In genomic region chr17:64472564-64472963, GRCh38 we compare ENCODE assay signal across 25 cellular contexts. TPM values are rescaled to one million over a fixed set of nuclear protein-coding genes. Genes with fewer than 3 reads are reported as not detected.
DNase-seq lines count a peak whose midpoint lies in the region; ATAC-seq, FAIRE-seq and TF ChIP-seq lines count a peak whose summit lies in the region.
"Had no signal": no experiment of that assay in that cellular context is flagged by ENCODE, and none has a peak within 500 bp of the region (broad histone marks: within the 10 kb centered on the region; RNA-seq: fewer than 3 reads in every experiment).

No MANE protein-coding gene starts in this region.

- H3K36me3 ChIP-seq in K562 (ENCODE audit: control insufficient read depth, insufficient read depth, low read length) (peaks cover 8% of the 10 kb centered on the region), osteoblast (ENCODE audit: insufficient read depth, low read length) (peaks cover 5% of the 10 kb centered on the region)
- H3K36me3 ChIP-seq: HAP-1 had no signal

- peak; percentile 50; the same call in 1 of the 3 replicates for ATAC-seq in K562
- ATAC-seq: GM23338 had no signal

- no peaks in the 10 kb centered on the region for H4K20me1 ChIP-seq in K562 (replicated peaks; ENCODE audit: control insufficient read depth, insufficient read depth, low read length)
- no peaks in the 10 kb centered on the region for H4K20me1 ChIP-seq in osteoblast (ENCODE audit: insufficient read depth, low read length)
- H4K20me1 ChIP-seq: BLaER1 had no signal

- intact Hi-C loops in K562 (cut with micrococcal nuclease), result no loop called here

- POLR2A ChIA-PET in K562 (lab: Yijun Ruan, JAX), result no interaction called here

- H3K9me3 ChIP-seq in K562 (replicated peaks; ENCODE audit: control insufficient read depth, insufficient read depth, low read depth, low read length) (no peaks in the 10 kb centered on the region), osteoblast (ENCODE audit: low read depth, low read length) (no peaks in the 10 kb centered on the region)
- H3K9me3 ChIP-seq: BLaER1, HAP-1 had no signal

- H2AFZ ChIP-seq in K562 (ENCODE audit: low read depth, low read length), result no peak overlapping the region
- H2AFZ ChIP-seq in osteoblast (ENCODE audit: low read length), result no peak overlapping the region
- H2AFZ ChIP-seq: GM23338 had no signal

- peak in 1 of 3 experiments; percentile 3; a peak in 1 of 6 replicates for TF ChIP-seq CTCF in K562 (IDR thresholded peaks at IDR 0.05 in 2 of 3, conservative IDR thresholded peaks at IDR 0.05 in 1 of 3; ENCODE audit: insufficient read depth in 2 of 3, low read depth in 1 of 3, low read length in 3 of 3)
- no peak for TF ChIP-seq CTCF in osteoblast (IDR thresholded peaks at IDR 0.05; ENCODE audit: extremely low read depth, low read depth, low read length)

- no peaks in the 10 kb centered on the region for H3K4me1 ChIP-seq in K562 (replicated peaks in 1 of 2; ENCODE audit: control insufficient read depth in 2 of 2, insufficient read depth in 2 of 2, low read length in 2 of 2)
- no peaks in the 10 kb centered on the region for H3K4me1 ChIP-seq in osteoblast (ENCODE audit: insufficient read depth, low read length)
- H3K4me1 ChIP-seq: BLaER1, HAP-1 had no signal

- H3K27ac ChIP-seq in K562 (ENCODE audit: extremely low read depth, low read depth, low read length) (no peak overlapping the region), osteoblast (ENCODE audit: low read depth, low read length) (no peak overlapping the region)
- H3K27ac ChIP-seq: BLaER1, KMS-11, SK-N-MC had no signal

- no peak for TF ChIP-seq EP300 in K562 (IDR thresholded peaks at IDR 0.05; ENCODE audit: low read length)

- WGBS in K562 (ENCODE audit: insufficient coverage, low coverage, missing lambda C conversion rate), result 57% methylated on average over 2 of the region's 2 CpGs

- H3K4me3 ChIP-seq in K562, result no peak overlapping the region
- H3K4me3 ChIP-seq in osteoblast (ENCODE audit: insufficient read depth, low read length), result no peak overlapping the region
- H3K4me3 ChIP-seq: BLaER1, GM23338, HAP-1, SK-N-MC had no signal

- CTCF ChIA-PET in K562 (lab: Yijun Ruan, JAX; ENCODE audit: low intra/inter-chr PET ratio), result no interaction called here

- no peaks in the 10 kb centered on the region for H3K79me2 ChIP-seq in K562 (ENCODE audit: control insufficient read depth, insufficient read depth, low read length)
- no peaks in the 10 kb centered on the region for H3K79me2 ChIP-seq in osteoblast (ENCODE audit: insufficient read depth, low read length)

- TF ChIP-seq RAD21 in K562 (CRISPR knock-in tag; conservative IDR thresholded peaks at IDR 0.05 in 1 of 2, IDR thresholded peaks at IDR 0.05 in 1 of 2), result 0 out of 4 replicates have a peak, but pooled peaks of 1 of the 2 experiments have one; percentile 23

- no peaks in the 10 kb centered on the region for H3K27me3 ChIP-seq in K562 (ENCODE audit: control insufficient read depth in 2 of 2, insufficient read depth in 2 of 2, low read length in 2 of 2)
- no peaks in the 10 kb centered on the region for H3K27me3 ChIP-seq in osteoblast (ENCODE audit: insufficient read depth, low read length)
- H3K27me3 ChIP-seq: BLaER1 had no signal

- H3K9ac ChIP-seq in K562 (ENCODE audit: insufficient read depth in 1 of 2, low read depth in 2 of 2, low read length in 2 of 2), result no peak overlapping the region
- H3K9ac ChIP-seq: BLaER1, KMS-11 had no signal

- no peak for TF ChIP-seq POLR2A in K562 (conservative IDR thresholded peaks at IDR 0.05)

- DNase-seq in SIG-M5 treated with dmso at 0.1 percent for 504 hours (lab: John Stamatoyannopoulos, UW; ENCODE audit: unreplicated experiment) (peak; percentile 14), SIG-M5 (lab: John Stamatoyannopoulos, UW) (no peak), HT-29 (ENCODE audit: low spot score) (peak; percentile 11), K562 (ENCODE audit: extremely low read depth in 1 of 4, low spot score in 3 of 4) (no peak), osteoblast (ENCODE audit: insufficient read length, low spot score, missing footprints) (peak; percentile 38), GOT3 (lab: John Stamatoyannopoulos, UW) (no peak)
- DNase-seq in stimulated activated CD4-positive, alpha-beta T cell treated with anti-CD3 and anti-CD28 coated beads, Interleukin-15, amount 100 ng/mL, for 24 hours, result no peak
- DNase-seq: CD4-positive, CD25-positive, alpha-beta regulatory T cell; DMS153; IMR-90; MM.1S; NCI-H1092; NCI-H1436; NCI-H187; NCI-H2081 treated with DMSO at 0.1 percent for 48 hours; NCI-H2171; NCI-H226; NCI-H510A; RPMI8226; SHP77 had no signal

- BruUV-seq in K562 (replicated peaks; lab: Mats Ljungman, UMichigan), result no TSS peak

- no peak for FAIRE-seq in K562 (lab: Jason Lieb, UNC)

- in situ Hi-C loops in K562 (cut with MboI), result no loop called here

- H3K4me2 ChIP-seq in K562 (ENCODE audit: insufficient read depth, low read length), result no peak overlapping the region
- no peak overlapping the region for H3K4me2 ChIP-seq in osteoblast (ENCODE audit: insufficient read depth, low read length)
- H3K4me2 ChIP-seq: BLaER1, GM23338, KMS-11 had no signal

- no peaks in the 10 kb centered on the region for H3K9me1 ChIP-seq in K562 (ENCODE audit: control insufficient read depth, insufficient read depth, low read length)

RNA-seq across cellular contexts. Expression of gene MILR1, which starts 23.6 kb away (rescaled TPM):
- total RNA-seq in HT-29 (2014; rRNA removed; shearing (Covaris generic)), result 0.71 and 2.5 TPM in 2 replicates
- total RNA-seq in K562 (2011; cell fraction: chromatin; rRNA removed; ENCODE audit: low replicate concordance), result 10.8 and 12.0 TPM in 2 replicates
- total RNA-seq in K562 (2011; cell fraction: nucleolus; rRNA removed), result 5.0 and 6.2 TPM in 2 replicates
- 5.9 and 8.5 TPM in 2 replicates for total RNA-seq in K562 (2011; cell fraction: nucleoplasm; rRNA removed)
- 3.8 and 4.3 TPM in 2 replicates for total RNA-seq in K562 (2014; rRNA removed)
- 7.5 and 8.7 TPM in 2 replicates for total RNA-seq in K562 (2014; rRNA removed; fragmentation: Illumina TruSeq; extraction: Trizol)
- total RNA-seq in K562 (2015; rRNA removed; fragmentation: Illumina TruSeq; extraction: Trizol), result 14.1 and 16.2 TPM in 2 replicates
- 4.1 and 4.7 TPM in 2 replicates for total RNA-seq in K562 (2021)
- polyA plus RNA-seq in K562 (2011; rRNA removed), result 5.6 and 9.7 TPM in 2 replicates
- 4.1 and 8.7 TPM in 2 replicates for polyA plus RNA-seq in K562 (2011; cell fraction: cytosol; rRNA removed)
- 10.0 and 12.4 TPM in 2 replicates for polyA plus RNA-seq in K562 (2011; cell fraction: nucleus; rRNA removed)
- polyA plus RNA-seq in K562 (2012), result 9.0 and 64.8 TPM in 2 replicates
- polyA plus RNA-seq in K562 (2014; fragmentation: Illumina TruSeq; extraction: Trizol), result 13.3 and 14.7 TPM in 2 replicates
- polyA plus RNA-seq in K562 (2014; fragmentation: Nextera tagmentation; extraction: Ambion mirVana), result 1 to 10 TPM; 4.6 to 7.1 TPM
- polyA plus RNA-seq in K562 (2014; rRNA removed), result 7.1 and 7.8 TPM in 2 replicates
- polyA minus RNA-seq in K562 (2011; rRNA and poly(A)+ RNA removed), result 3.8 and 5.5 TPM in 2 replicates
- polyA minus RNA-seq in K562 (2011; cell fraction: cytosol; rRNA and poly(A)+ RNA removed), result 1.8 TPM in 1 of 2 replicates, not detected in the other
- polyA minus RNA-seq in K562 (2011; cell fraction: nucleus; rRNA and poly(A)+ RNA removed), result 2.2 and 5.1 TPM in 2 replicates
- 12.3 and 27.7 TPM in 2 replicates for total RNA-seq in osteoblast
- total RNA-seq: GM23338 had no signal
- polyA plus RNA-seq: CD4-positive, CD25-positive, alpha-beta regulatory T cell had no signal

RNA-seq across cellular contexts. Expression of gene POLG2, which starts 24.3 kb away (rescaled TPM):
- total RNA-seq in HT-29 (2014; rRNA removed; shearing (Covaris generic)), result 5.1 and 6.5 TPM in 2 replicates
- total RNA-seq in K562 (2011; cell fraction: chromatin; rRNA removed; ENCODE audit: low replicate concordance), result 92.4 and 167 TPM in 2 replicates
- 66.1 and 68.5 TPM in 2 replicates for total RNA-seq in K562 (2011; cell fraction: nucleolus; rRNA removed)
- 74.9 and 93.0 TPM in 2 replicates for total RNA-seq in K562 (2011; cell fraction: nucleoplasm; rRNA removed)
- total RNA-seq in K562 (2014; rRNA removed) (26.6 and 28.8 TPM in 2 replicates), K562 (2014; rRNA removed; fragmentation: Illumina TruSeq; extraction: Trizol) (34.9 and 37.9 TPM in 2 replicates), K562 (2015; rRNA removed; fragmentation: Illumina TruSeq; extraction: Trizol) (36.4 and 37.0 TPM in 2 replicates), K562 (2021) (39.5 and 44.2 TPM in 2 replicates), osteoblast (7.2 and 7.7 TPM in 2 replicates)
- polyA plus RNA-seq in K562 (2011; rRNA removed) (42.8 and 44.8 TPM in 2 replicates), K562 (2014; fragmentation: Illumina TruSeq; extraction: Trizol) (31.0 and 37.4 TPM in 2 replicates), K562 (2014; fragmentation: Nextera tagmentation; extraction: Ambion mirVana) (10 to 100 TPM; 13.4 to 14.6 TPM), K562 (2014; rRNA removed) (41.1 and 43.0 TPM in 2 replicates)
- 7.8 and 17.8 TPM in 2 replicates for polyA plus RNA-seq in K562 (2011; cell fraction: cytosol; rRNA removed)
- polyA plus RNA-seq in K562 (2011; cell fraction: nucleus; rRNA removed), result 74.3 and 76.8 TPM in 2 replicates
- polyA plus RNA-seq in K562 (2012), result 32.5 and 35.4 TPM in 2 replicates
- 34.0 and 36.5 TPM in 2 replicates for polyA minus RNA-seq in K562 (2011; rRNA and poly(A)+ RNA removed)
- polyA minus RNA-seq in K562 (2011; cell fraction: cytosol; rRNA and poly(A)+ RNA removed), result 12.9 and 15.7 TPM in 2 replicates
- polyA minus RNA-seq in K562 (2011; cell fraction: nucleus; rRNA and poly(A)+ RNA removed), result 56.1 and 86.0 TPM in 2 replicates

RNA-seq across cellular contexts. Expression of gene DDX5, which starts 33.5 kb away (rescaled TPM):
- total RNA-seq in HT-29 (2014; rRNA removed; shearing (Covaris generic)), result 206 and 222 TPM in 2 replicates
- 1,248 and 2,950 TPM in 2 replicates for total RNA-seq in K562 (2011; cell fraction: chromatin; rRNA removed; ENCODE audit: low replicate concordance)
- 714 and 743 TPM in 2 replicates for total RNA-seq in K562 (2011; cell fraction: nucleolus; rRNA removed)
- 971 and 1,084 TPM in 2 replicates for total RNA-seq in K562 (2011; cell fraction: nucleoplasm; rRNA removed)
- 239 and 306 TPM in 2 replicates for total RNA-seq in K562 (2014; rRNA removed)
- 411 and 440 TPM in 2 replicates for total RNA-seq in K562 (2014; rRNA removed; fragmentation: Illumina TruSeq; extraction: Trizol)
- 386 and 426 TPM in 2 replicates for total RNA-seq in K562 (2015; rRNA removed; fragmentation: Illumina TruSeq; extraction: Trizol)
- total RNA-seq in K562 (2021), result 616 and 622 TPM in 2 replicates
- polyA plus RNA-seq in K562 (2011; rRNA removed), result 721 and 729 TPM in 2 replicates
- 392 and 499 TPM in 2 replicates for polyA plus RNA-seq in K562 (2011; cell fraction: cytosol; rRNA removed)
- 2,138 and 2,865 TPM in 2 replicates for polyA plus RNA-seq in K562 (2011; cell fraction: nucleus; rRNA removed)
- 332 and 354 TPM in 2 replicates for polyA plus RNA-seq in K562 (2012)
- 579 and 604 TPM in 2 replicates for polyA plus RNA-seq in K562 (2014; fragmentation: Illumina TruSeq; extraction: Trizol)
- 1,000 to 10,000 TPM in 1 of 2 experiments, 100 to 1,000 TPM in 1; 487 to 1,639 TPM for polyA plus RNA-seq in K562 (2014; fragmentation: Nextera tagmentation; extraction: Ambion mirVana)
- 1,331 and 1,452 TPM in 2 replicates for polyA plus RNA-seq in K562 (2014; rRNA removed)
- polyA minus RNA-seq in K562 (2011; rRNA and poly(A)+ RNA removed), result 481 and 488 TPM in 2 replicates
- 167 and 272 TPM in 2 replicates for polyA minus RNA-seq in K562 (2011; cell fraction: cytosol; rRNA and poly(A)+ RNA removed)
- polyA minus RNA-seq in K562 (2011; cell fraction: nucleus; rRNA and poly(A)+ RNA removed), result 1,052 and 1,975 TPM in 2 replicates
- 291 and 309 TPM in 2 replicates for total RNA-seq in osteoblast

RNA-seq across cellular contexts. Expression of gene CEP95, which starts 34.2 kb away (rescaled TPM):
- 32.0 and 35.2 TPM in 2 replicates for total RNA-seq in HT-29 (2014; rRNA removed; shearing (Covaris generic))
- 138 and 394 TPM in 2 replicates for total RNA-seq in K562 (2011; cell fraction: chromatin; rRNA removed; ENCODE audit: low replicate concordance)
- total RNA-seq in K562 (2011; cell fraction: nucleolus; rRNA removed), result 72.7 and 85.0 TPM in 2 replicates
- total RNA-seq in K562 (2011; cell fraction: nucleoplasm; rRNA removed), result 132 and 153 TPM in 2 replicates
- total RNA-seq in K562 (2014; rRNA removed), result 51.3 and 53.5 TPM in 2 replicates
- total RNA-seq in K562 (2014; rRNA removed; fragmentation: Illumina TruSeq; extraction: Trizol), result 71.8 and 80.0 TPM in 2 replicates
- total RNA-seq in K562 (2015; rRNA removed; fragmentation: Illumina TruSeq; extraction: Trizol), result 50.0 and 57.1 TPM in 2 replicates
- 48.0 and 48.3 TPM in 2 replicates for total RNA-seq in K562 (2021)
- 80.7 and 83.4 TPM in 2 replicates for polyA plus RNA-seq in K562 (2011; rRNA removed)
- polyA plus RNA-seq in K562 (2011; cell fraction: cytosol; rRNA removed), result 9.7 and 20.4 TPM in 2 replicates
- 149 and 214 TPM in 2 replicates for polyA plus RNA-seq in K562 (2011; cell fraction: nucleus; rRNA removed)
- polyA plus RNA-seq in K562 (2012), result 34.4 and 59.0 TPM in 2 replicates
- 54.4 and 56.9 TPM in 2 replicates for polyA plus RNA-seq in K562 (2014; fragmentation: Illumina TruSeq; extraction: Trizol)
- 10 to 100 TPM; 26.7 to 40.0 TPM for polyA plus RNA-seq in K562 (2014; fragmentation: Nextera tagmentation; extraction: Ambion mirVana)
- 61.0 and 75.0 TPM in 2 replicates for polyA plus RNA-seq in K562 (2014; rRNA removed)
- polyA minus RNA-seq in K562 (2011; rRNA and poly(A)+ RNA removed), result 62.6 and 76.6 TPM in 2 replicates
- polyA minus RNA-seq in K562 (2011; cell fraction: cytosol; rRNA and poly(A)+ RNA removed), result 27.3 and 27.7 TPM in 2 replicates
- polyA minus RNA-seq in K562 (2011; cell fraction: nucleus; rRNA and poly(A)+ RNA removed), result 61.9 and 125 TPM in 2 replicates
- 47.4 and 48.9 TPM in 2 replicates for total RNA-seq in osteoblast

Comparison
In these comparisons a context has a peak if more than half of its experiments do, and no peak if none do; other contexts are left out.
1. DNase-seq: peak in SIG-M5 treated with dmso at 0.1 percent for 504 hours (single experiment), HT-29 (single experiment) and osteoblast (single experiment); none in SIG-M5 (single experiment), K562 (0 of 4), GOT3 (single experiment) and stimulated activated CD4-positive, alpha-beta T cell treated with anti-CD3 and anti-CD28 coated beads, Interleukin-15, amount 100 ng/mL, for 24 hours (single experiment).